7 cellular contexts compared by ENCODE assay signal in genomic region chr1:21290546-21290944, GRCh38. TPM values are rescaled to one million over a fixed set of nuclear protein-coding genes. Genes with fewer than 3 reads are reported as not detected.
A peak's percentile ranks its signal among the peaks of the same experiment; 100 is the strongest.
DNase-seq lines count a peak whose midpoint lies in the region; ATAC-seq and TF ChIP-seq lines count a peak whose summit lies in the region.

No MANE protein-coding gene starts in this region.

- H3K27ac ChIP-seq in RWPE1, result peak overlapping the region; percentile 73
- H3K27ac ChIP-seq in psoas muscle, result peak overlapping the region; percentile 11

- H3K4me1 ChIP-seq in psoas muscle, result peaks cover 6% of the 10 kb centered on the region

- no peaks in the 10 kb centered on the region for H3K9me3 ChIP-seq in psoas muscle

- peaks cover 0 to 8% (median 2%) of the 10 kb centered on the region in 3 donors for H3K27me3 ChIP-seq in psoas muscle (ENCODE audit: insufficient read depth in 3 of 3, low read length in 2 of 3)

- intact Hi-C loops in psoas muscle (cut with DNase I), result no loop called here

- DNase-seq in GM20000 (ENCODE audit: low spot score) (peak; percentile 89), RWPE1 (ENCODE audit: low spot score) (no peak), epithelial cell of esophagus (ENCODE audit: low read depth) (no peak), psoas muscle (no peak), NCI-H446 (lab: John Stamatoyannopoulos, UW) (no peak)

- ATAC-seq in psoas muscle, result no peak
- no peak for ATAC-seq in HG02610 (IDR thresholded peaks at IDR 0.05; ENCODE audit: unreplicated experiment)
- ATAC-seq in GM21526 (IDR thresholded peaks at IDR 0.05; ENCODE audit: low FRiP score, unreplicated experiment), result no peak

- H3K36me3 ChIP-seq in psoas muscle (ENCODE audit: insufficient read depth in 1 of 2, low read depth in 1 of 2), result no peaks in the 10 kb centered on the region

- TF ChIP-seq CTCF in GM20000 (IDR thresholded peaks at IDR 0.05; ENCODE audit: extremely low read depth, missing control alignments) (no peak), RWPE1 (conservative IDR thresholded peaks at IDR 0.05; ENCODE audit: low read depth) (no peak), epithelial cell of esophagus (IDR thresholded peaks at IDR 0.05; ENCODE audit: insufficient read depth, low read depth, low read length, missing control alignments) (no peak), psoas muscle (IDR thresholded peaks at IDR 0.05) (no peak)

- 11 to 15% (median 13%) methylated on average over 9 of the region's 9 CpGs for WGBS in psoas muscle, 3 donors

- CTCF ChIA-PET in RWPE1 (lab: Yijun Ruan, JAX), result interaction anchor here (0.7 to 1.0 kb wide), 2 partner anchors 78 to 690 kb away, joined by 3 to 4 read pairs; no protein-coding TSS in a partner anchor

- POLR2A ChIA-PET in RWPE1 (lab: Yijun Ruan, JAX; ENCODE audit: low non-redundant PET), result no interaction called here

- peak overlapping the region; percentile 46 for H3K4me3 ChIP-seq in epithelial cell of esophagus (ENCODE audit: low read length)
- peak overlapping the region; percentile 69 for H3K4me3 ChIP-seq in psoas muscle

RNA-seq across cellular contexts. Expression of gene ECE1, which starts 0.3 kb away (rescaled TPM):
- 10 to 100 TPM; 12.3 to 24.9 (median 19.0) TPM for total RNA-seq in psoas muscle
- 10 to 100 TPM; 12.2 to 14.6 (median 13.2) TPM for polyA plus RNA-seq in psoas muscle
